In genomic region chr4:155228713-155229112, GRCh38 we compare ENCODE assay signal across 10 cellular contexts. TPM values are rescaled to one million over a fixed set of nuclear protein-coding genes. Genes with fewer than 3 reads are reported as not detected.
"Had no signal": no experiment of that assay in that cellular context is flagged by ENCODE, and none has a peak within 500 bp of the region (broad histone marks: within the 10 kb centered on the region; RNA-seq: fewer than 3 reads in every experiment).

No MANE protein-coding gene starts in this region.

- H3K4me3 ChIP-seq: GM23248, HAP-1 had no signal

- DNase-seq: GM23248, GOT3, H7, HFFc6 had no signal

- H3K9ac ChIP-seq: GM23248 had no signal

- H3K36me3 ChIP-seq: HAP-1 had no signal

- H3K4me1 ChIP-seq: HAP-1 had no signal

- H2AFZ ChIP-seq: GM23248 had no signal

- H3K27ac ChIP-seq: GM23248, HL-60 had no signal

- H3K9me3 ChIP-seq: HAP-1 had no signal

RNA-seq across cellular contexts. Expression of gene NPY2R, which starts 20.3 kb away (rescaled TPM):
- total RNA-seq: GM23248, H4, H7, HepG2, HFFc6, HT1080 had no signal
- polyA plus RNA-seq: GM23248, HepG2, IgD-negative memory B cell had no signal
